9 cellular contexts compared by ENCODE assay signal in genomic region chr3:120449701-120450216, GRCh38. TPM values are rescaled to one million over a fixed set of nuclear protein-coding genes. Genes with fewer than 3 reads are reported as not detected.
A peak's percentile ranks its signal among the peaks of the same experiment; 100 is the strongest.
DNase-seq lines count a peak whose midpoint lies in the region; ATAC-seq and TF ChIP-seq lines count a peak whose summit lies in the region.
"Had no signal": no experiment of that assay in that cellular context is flagged by ENCODE, and none has a peak within 500 bp of the region (broad histone marks: within the 10 kb centered on the region; RNA-seq: fewer than 3 reads in every experiment).

No MANE protein-coding gene starts in this region.

- DNase-seq in H7 (no peak), heart right ventricle (no peak), gastrocnemius medialis (peak in 1 of 2 donors; percentile 25), NCI-H69 (lab: John Stamatoyannopoulos, UW) (no peak), NCI-H1694 (lab: John Stamatoyannopoulos, UW) (no peak), SW480 (ENCODE audit: low spot score) (no peak), OCI-LY7 (ENCODE audit: low spot score) (no peak)
- DNase-seq in activated CD4-positive, alpha-beta memory T cell treated with anti-CD3 and anti-CD28 coated beads for 36 hours: no peak

- TF ChIP-seq POLR2A in gastrocnemius medialis (IDR thresholded peaks at IDR 0.05): peak in 1 of 2 donors; percentile 6

- H3K36me3 Mint-ChIP-seq in activated CD4-positive, alpha-beta memory T cell treated with anti-CD3 and anti-CD28 coated beads for 36 hours: no peaks in the 10 kb centered on the region

- H3K4me1 ChIP-seq in heart right ventricle: peaks cover 6 to 57% (median 50%) of the 10 kb centered on the region in 9 donors
- peaks cover 12 to 16% of the 10 kb centered on the region in 2 donors for H3K4me1 ChIP-seq in gastrocnemius medialis
- no peaks in the 10 kb centered on the region for H3K4me1 ChIP-seq in OCI-LY7 (ENCODE audit: insufficient read depth, low read length, poor library complexity, severe bottlenecking)

- H3K79me2 ChIP-seq in OCI-LY7 (ENCODE audit: insufficient read depth, low read depth, low read length): no peaks in the 10 kb centered on the region

- H3K9me3 Mint-ChIP-seq in activated CD4-positive, alpha-beta memory T cell treated with anti-CD3 and anti-CD28 coated beads for 36 hours: peaks cover 3% of the 10 kb centered on the region

- H3K36me3 ChIP-seq in H7 (replicated peaks; ENCODE audit: control insufficient read depth, insufficient read depth, low read length) (peaks cover 14% of the 10 kb centered on the region), heart right ventricle (peaks cover 0 to 27% (median 0%) of the 10 kb centered on the region in 9 donors), gastrocnemius medialis (no peaks in the 10 kb centered on the region), OCI-LY7 (ENCODE audit: insufficient read depth, low read length) (no peaks in the 10 kb centered on the region)
- H3K36me3 ChIP-seq: neutrophil had no signal

- peaks cover 48% of the 10 kb centered on the region for H3K27me3 Mint-ChIP-seq in activated CD4-positive, alpha-beta memory T cell treated with anti-CD3 and anti-CD28 coated beads for 36 hours

- no peak overlapping the region for H3K27ac Mint-ChIP-seq in activated CD4-positive, alpha-beta memory T cell treated with anti-CD3 and anti-CD28 coated beads for 36 hours

- H3K27me3 ChIP-seq in H7 (ENCODE audit: control insufficient read depth, insufficient read depth, low read length) (no peaks in the 10 kb centered on the region; the same call in 1 of the 2 replicates), heart right ventricle (peaks cover 0 to 38% (median 0%) of the 10 kb centered on the region in 7 donors), gastrocnemius medialis (peaks cover 0 to 6% (median 0%) of the 10 kb centered on the region in 3 donors)

- peaks cover 8% of the 10 kb centered on the region for H3K4me1 Mint-ChIP-seq in activated CD4-positive, alpha-beta memory T cell treated with anti-CD3 and anti-CD28 coated beads for 36 hours (ENCODE audit: low read depth)

- TF ChIP-seq CTCF in heart right ventricle (IDR thresholded peaks at IDR 0.05) (no peak), gastrocnemius medialis (IDR thresholded peaks at IDR 0.05 in 4 of 5, conservative IDR thresholded peaks at IDR 0.05 in 1 of 5) (no peak), OCI-LY7 (conservative IDR thresholded peaks at IDR 0.05; ENCODE audit: low read length) (no peak)

- no TSS peak for BruUV-seq in OCI-LY7 (replicated peaks; lab: Mats Ljungman, UMichigan)

- H4K20me1 ChIP-seq in OCI-LY7 (ENCODE audit: insufficient read depth, low read length): no peaks in the 10 kb centered on the region; the same call in 1 of the 2 replicates

- POLR2A ChIA-PET in activated CD4-positive, alpha-beta memory T cell treated with anti-CD3 and anti-CD28 coated beads for 36 hours (lab: Charles Lee): no interaction called here
- POLR2A ChIA-PET in OCI-LY7 (lab: Charles Lee): no interaction called here

- H3K4me2 ChIP-seq in OCI-LY7 (ENCODE audit: low read length): no peak overlapping the region

- H3K9me3 ChIP-seq in heart right ventricle (peaks cover 0 to 3% (median 0%) of the 10 kb centered on the region in 11 donors), gastrocnemius medialis (no peaks in the 10 kb centered on the region), OCI-LY7 (ENCODE audit: low read length) (no peaks in the 10 kb centered on the region)
- H3K9me3 ChIP-seq: neutrophil had no signal

- H3K4me3 ChIP-seq in H7 (ENCODE audit: insufficient read depth, low read depth, low read length): peak overlapping the region; percentile 96
- peak overlapping the region; percentile 75 to 99 (median 92) for H3K4me3 ChIP-seq in heart right ventricle
- H3K4me3 ChIP-seq in gastrocnemius medialis: peak overlapping the region; percentile 66 to 84 (median 79)
- H3K4me3 ChIP-seq in OCI-LY7 (ENCODE audit: low read depth, low read length, poor library complexity, severe bottlenecking): no peak overlapping the region

- H3K9me2 ChIP-seq in OCI-LY7 (ENCODE audit: insufficient read depth, low read length): no peaks in the 10 kb centered on the region

- H3K27ac ChIP-seq in heart right ventricle (peak overlapping the region; percentile 86 to 99 (median 96)), gastrocnemius medialis (peak overlapping the region; percentile 67 to 81 (median 74)), OCI-LY7 (ENCODE audit: low read depth, low read length, poor library complexity, severe bottlenecking) (no peak overlapping the region)
- H3K27ac ChIP-seq: neutrophil had no signal

- in situ Hi-C loops in gastrocnemius medialis (cut with MboI; ENCODE audit: low sequenced_read_pairs in 4 of 4): no loop called here

- CTCF ChIA-PET in activated CD4-positive, alpha-beta memory T cell treated with anti-CD3 and anti-CD28 coated beads for 36 hours (lab: Charles Lee): no interaction called here
- CTCF ChIA-PET in OCI-LY7 (lab: Charles Lee; ENCODE audit: unreplicated experiment): no interaction called here

- intact Hi-C loops in activated CD4-positive, alpha-beta memory T cell treated with anti-CD3 and anti-CD28 coated beads for 36 hours (cut with micrococcal nuclease): no loop called here
- intact Hi-C loops in heart right ventricle (cut with DNase I) (loop anchor here in 5 of 10 donors (1.0 to 5.0 kb wide), 5 partner anchors 25 to 105 kb away; no protein-coding TSS in a partner anchor), gastrocnemius medialis (cut with DNase I; ENCODE audit: low total_unique reads) (no loop called here), OCI-LY7 (cut with micrococcal nuclease; ENCODE audit: unreplicated experiment) (no loop called here)

- ATAC-seq in heart right ventricle: peak in 5 of 8 donors; percentile 25 to 44 (median 31)
- ATAC-seq in gastrocnemius medialis: peak; percentile 57 to 65

- peak overlapping the region; percentile 70 for H3K4me3 Mint-ChIP-seq in activated CD4-positive, alpha-beta memory T cell treated with anti-CD3 and anti-CD28 coated beads for 36 hours

- no peak overlapping the region for H2AFZ ChIP-seq in OCI-LY7 (ENCODE audit: low read length)

- 3 to 6% methylated on average over 10 of the region's 10 CpGs for WGBS in heart right ventricle, 2 donors

RNA-seq across cellular contexts. Expression of gene FSTL1, which starts 1.0 kb away (rescaled TPM):
- 318 and 343 TPM in 2 replicates for total RNA-seq in H7 (2014; rRNA removed; shearing (Covaris generic))
- under 1 TPM; 0.12 to 0.40 TPM for total RNA-seq in activated CD4-positive, alpha-beta memory T cell treated with anti-CD3 and anti-CD28 coated beads for 36 hours
- total RNA-seq in heart right ventricle: 100 to 1,000 TPM; 100 to 346 (median 213) TPM
- polyA plus RNA-seq in heart right ventricle: 10 to 100 TPM; 54.4 to 88.5 TPM
- total RNA-seq in gastrocnemius medialis: 10 to 100 TPM; 33.4 to 77.5 (median 44.0) TPM
- 0.03 and 0.09 TPM in 2 replicates for total RNA-seq in OCI-LY7 (2014; rRNA removed; shearing (Covaris generic))
- 0.74 and 0.79 TPM in 2 replicates for total RNA-seq in OCI-LY7 (2022)

Comparison
In these comparisons a context has a peak if more than half of its experiments do, and no peak if none do; other contexts are left out.
1. RNA of gene FSTL1, which starts 1.0 kb away (total RNA-seq): 318 to 343 TPM in H7, 100 to 346 TPM in heart right ventricle and 33.4 to 77.5 TPM in gastrocnemius medialis; 0.03 to 0.79 TPM in OCI-LY7 and 0.12 to 0.40 TPM in activated CD4-positive, alpha-beta memory T cell treated with anti-CD3 and anti-CD28 coated beads for 36 hours; every median in the first group is over 10 times any median in the second.